Comparison of ENCODE assay signal across 24 cellular contexts in genomic region chr16:12390644-12391043, GRCh38.
DNase-seq lines count a peak whose midpoint lies in the region; ATAC-seq and TF ChIP-seq lines count a peak whose summit lies in the region.
"Had no signal": no experiment of that assay in that cellular context is flagged by ENCODE, and none has a peak within 500 bp of the region (broad histone marks: within the 10 kb centered on the region; RNA-seq: fewer than 3 reads in every experiment).

No MANE protein-coding gene starts in this region.

- H2AFZ ChIP-seq in IMR-90 (replicated peaks; ENCODE audit: low read length, poor library complexity) (peak overlapping the region; percentile 85), mesenchymal stem cell (ENCODE audit: low read depth, low read length) (no peak overlapping the region)
- H2AFZ ChIP-seq: hepatocyte had no signal

- H3K4me3 ChIP-seq in IMR-90 (ENCODE audit: insufficient read depth, low read depth, low read length) = no peak overlapping the region
- H3K4me3 ChIP-seq in brain microvascular endothelial cell (ENCODE audit: low read depth, low read length) = no peak overlapping the region
- no peak overlapping the region for H3K4me3 ChIP-seq in mesenchymal stem cell (ENCODE audit: insufficient read depth in 1 of 2, low read depth in 1 of 2, low read length in 2 of 2)
- H3K4me3 ChIP-seq in WERI-Rb-1 (ENCODE audit: low read depth, low read length) = no peak overlapping the region
- H3K4me3 ChIP-seq: ascending aorta, hepatocyte, left lung had no signal

- intact Hi-C loops in IMR-90 (cut with micrococcal nuclease) (loop anchor here (5.0 to 10.0 kb wide), 2 partner anchors 158 to 296 kb away; no protein-coding TSS in a partner anchor), sciatic nerve (cut with DNase I) (no loop called here)

- H2AK5ac ChIP-seq in IMR-90 (ENCODE audit: low read depth, low read length) (peak overlapping the region; percentile 74), mesenchymal stem cell (ENCODE audit: low read length, severe bottlenecking) (peak overlapping the region; percentile 8)

- in situ Hi-C loops in IMR-90 (cut with MboI; ENCODE audit: low sequenced_read_pairs) = no loop called here
- in situ Hi-C loops in brain microvascular endothelial cell (cut with HindIII; ENCODE audit: low pct_ligation_motif_present, low sequenced_read_pairs) = no loop called here

- no peak for TF ChIP-seq POLR2A in IMR-90 (IDR thresholded peaks at IDR 0.05; ENCODE audit: low read depth, low read length)

- dilution Hi-C loops in IMR-90 (cut with HindIII; ENCODE audit: low sequenced_read_pairs, unreplicated experiment) = no loop called here

- peaks cover 11% of the 10 kb centered on the region; the same call in 1 of the 2 replicates for H4K20me1 ChIP-seq in IMR-90 (ENCODE audit: insufficient read depth, low read length)

- WGBS in IMR-90 (ENCODE audit: extremely low coverage in 2 of 2, insufficient read length in 1 of 2), 2 experiments = no CpG with 5 or more reads among the region's 6 CpGs
- WGBS in mesenchymal stem cell = 95% methylated on average over 4 of the region's 6 CpGs

- no peak overlapping the region for H3K56ac ChIP-seq in IMR-90 (ENCODE audit: extremely low read depth, insufficient read depth, low read length)

- peaks cover 9% of the 10 kb centered on the region for H3K4me1 ChIP-seq in IMR-90 (ENCODE audit: control insufficient read depth, insufficient read depth, low read length)
- H3K4me1 ChIP-seq in mesenchymal stem cell (ENCODE audit: control insufficient read depth, insufficient read depth, low read depth, low read length) = peaks cover 14% of the 10 kb centered on the region
- H3K4me1 ChIP-seq: ascending aorta, left lung had no signal

- no peak overlapping the region for H4K5ac ChIP-seq in IMR-90 (ENCODE audit: low read depth, low read length)

- peak overlapping the region; percentile 22 for H2BK5ac ChIP-seq in IMR-90 (ENCODE audit: low read depth, low read length, poor library complexity, severe bottlenecking)
- no peak overlapping the region for H2BK5ac ChIP-seq in mesenchymal stem cell (ENCODE audit: low read depth, low read length, poor library complexity, severe bottlenecking)

- H3K27ac ChIP-seq in IMR-90 (ENCODE audit: insufficient read depth, low read length) (no peak overlapping the region), brain microvascular endothelial cell (no peak overlapping the region), mesenchymal stem cell (ENCODE audit: low read length, poor library complexity, severe bottlenecking) (peak overlapping the region; percentile 3), WERI-Rb-1 (no peak overlapping the region)
- H3K27ac ChIP-seq: ascending aorta, epithelial cell of prostate, hepatocyte, left lung had no signal

- POLR2A ChIA-PET in IMR-90 (lab: Charles Lee; ENCODE audit: unreplicated experiment) = no interaction called here

- no peaks in the 10 kb centered on the region for H3K27me3 ChIP-seq in IMR-90 (ENCODE audit: control insufficient read depth, insufficient read depth, low read length)
- H3K27me3 ChIP-seq in brain microvascular endothelial cell (replicated peaks) = no peaks in the 10 kb centered on the region
- H3K27me3 ChIP-seq in mesenchymal stem cell (ENCODE audit: control insufficient read depth in 1 of 2, insufficient read depth in 1 of 2, low read length in 2 of 2) = no peaks in the 10 kb centered on the region
- no peaks in the 10 kb centered on the region for H3K27me3 ChIP-seq in WERI-Rb-1 (ENCODE audit: insufficient read depth, low read depth, severe bottlenecking)
- H3K27me3 ChIP-seq: ascending aorta, hepatocyte, left lung had no signal

- TF ChIP-seq CTCF in IMR-90 (conservative IDR thresholded peaks at IDR 0.05; ENCODE audit: low read depth, low read length) (no peak), brain microvascular endothelial cell (IDR thresholded peaks at IDR 0.05; ENCODE audit: low read depth, low read length, missing control alignments) (no peak), WERI-Rb-1 (IDR thresholded peaks at IDR 0.05; ENCODE audit: low read depth, low read length) (no peak)

- H3K14ac ChIP-seq in IMR-90 (replicated peaks; ENCODE audit: low read depth, low read length) (peak overlapping the region; percentile 10; the same call in 1 of the 2 replicates), mesenchymal stem cell (ENCODE audit: low read length in 2 of 2) (no peak overlapping the region)

- H2AK9ac ChIP-seq in IMR-90 (replicated peaks; ENCODE audit: low read depth, low read length, poor library complexity) = peak overlapping the region; percentile 65

- H3K79me1 ChIP-seq in IMR-90 (ENCODE audit: low read depth in 1 of 2, low read length in 2 of 2) = no peaks in the 10 kb centered on the region
- no peaks in the 10 kb centered on the region for H3K79me1 ChIP-seq in mesenchymal stem cell (replicated peaks; ENCODE audit: low read length, poor library complexity, severe bottlenecking)

- no peak overlapping the region for H3K18ac ChIP-seq in IMR-90 (ENCODE audit: low read depth, low read length)
- no peak overlapping the region for H3K18ac ChIP-seq in mesenchymal stem cell (ENCODE audit: low read depth in 1 of 2, low read length in 2 of 2)

- H3K4ac ChIP-seq in IMR-90 (ENCODE audit: low read depth, low read length) (peak overlapping the region; percentile 39), mesenchymal stem cell (ENCODE audit: low read depth in 1 of 2, low read length in 2 of 2) (no peak overlapping the region)

- H3K23ac ChIP-seq in IMR-90 (ENCODE audit: low read depth, low read length) = no peak overlapping the region
- no peak overlapping the region for H3K23ac ChIP-seq in mesenchymal stem cell (ENCODE audit: low read length in 2 of 2)

- BruUV-seq in IMR-90 (replicated peaks; lab: Mats Ljungman, UMichigan) = no TSS peak

- CTCF ChIA-PET in IMR-90 (lab: Yijun Ruan, JAX) = interaction anchor here (0.6 to 2.4 kb wide), 3 partner anchors 12 to 162 kb away, joined by 3 to 8 read pairs (median 6); no protein-coding TSS in a partner anchor

- TF ChIP-seq RAD21 in IMR-90 (IDR thresholded peaks at IDR 0.05; ENCODE audit: low read length) = no peak

- no peak overlapping the region for H4K91ac ChIP-seq in IMR-90 (ENCODE audit: insufficient read depth, low read depth, low read length)
- no peak overlapping the region for H4K91ac ChIP-seq in mesenchymal stem cell (ENCODE audit: low read length)

- H3K9ac ChIP-seq in IMR-90 (ENCODE audit: low read depth, low read length) (no peak overlapping the region), mesenchymal stem cell (ENCODE audit: low read length) (peak overlapping the region; percentile 39)

- H2BK12ac ChIP-seq in mesenchymal stem cell (ENCODE audit: low read length in 2 of 2) = no peak overlapping the region

- H3K9me1 ChIP-seq in IMR-90 (ENCODE audit: insufficient read depth, low read length) = peaks cover 15% of the 10 kb centered on the region

- DNase-seq in Daoy (ENCODE audit: low read depth) (peak; percentile 27), IMR-90 (peak; percentile 64), brain microvascular endothelial cell (peak; percentile 7), mesenchymal stem cell (peak; percentile 16), D341Med (ENCODE audit: low spot score) (no peak), sciatic nerve (ENCODE audit: low spot score) (no peak), WERI-Rb-1 (no peak)
- no peak for DNase-seq in activated CD4-positive, alpha-beta T cell treated with anti-CD3 and anti-CD28 coated beads for 1 hour
- DNase-seq: activated CD4-positive, alpha-beta T cell treated with anti-CD3 and anti-CD28 coated beads, Interleukin-2, amount 50 U/mL, for 4 hours; activated CD8-positive, alpha-beta memory T cell treated with anti-CD3 and anti-CD28 coated beads, Interleukin-2, amount 50 U/mL, for 4 hours; C1 segment of cervical spinal cord; foreskin melanocyte; left lung; naive thymus-derived CD8-positive, alpha-beta T cell; NCI-H1105; NCI-H2029; NCI-H2227 treated with DMSO at 0.1 percent for 48 hours; retina; stimulated activated CD4-positive, alpha-beta T cell treated with anti-CD3 and anti-CD28 coated beads, Interleukin-4, amount 100 ng/mL, for 1 hour had no signal

- H2BK15ac ChIP-seq in IMR-90 (ENCODE audit: low read depth, low read length) (no peak overlapping the region), mesenchymal stem cell (ENCODE audit: low read depth, poor library complexity, severe bottlenecking) (no peak overlapping the region)

- H3K4me2 ChIP-seq in IMR-90 (ENCODE audit: low read depth, low read length) = peak overlapping the region; percentile 15; the same call in 1 of the 2 replicates
- H3K4me2 ChIP-seq in mesenchymal stem cell (ENCODE audit: low read length, poor library complexity, severe bottlenecking) = no peak overlapping the region
- H3K4me2 ChIP-seq: hepatocyte had no signal

- H3K9me3 ChIP-seq in IMR-90 (ENCODE audit: control insufficient read depth, insufficient read depth, low read length) = no peaks in the 10 kb centered on the region
- H3K9me3 ChIP-seq in mesenchymal stem cell (ENCODE audit: control insufficient read depth, low read length) = no peaks in the 10 kb centered on the region
- no peaks in the 10 kb centered on the region for H3K9me3 ChIP-seq in WERI-Rb-1 (ENCODE audit: severe bottlenecking)
- H3K9me3 ChIP-seq: ascending aorta, left lung had no signal

- no peak overlapping the region for H2BK20ac ChIP-seq in IMR-90 (ENCODE audit: low read depth, low read length)

- peak overlapping the region; percentile 4; the same call in 1 of the 2 replicates for H2BK120ac ChIP-seq in IMR-90 (ENCODE audit: low read depth, low read length)
- H2BK120ac ChIP-seq in mesenchymal stem cell (ENCODE audit: low read depth, low read length) = no peak overlapping the region

- H4K8ac ChIP-seq in IMR-90 (ENCODE audit: low read depth in 2 of 2, low read length in 2 of 2) (peak overlapping the region in 1 of 2 experiments; percentile 68; a peak in 1 of 4 replicates), mesenchymal stem cell (ENCODE audit: low read length) (no peak overlapping the region)

- H3K36me3 ChIP-seq in IMR-90 (ENCODE audit: control insufficient read depth, insufficient read depth, low read length) (no peaks in the 10 kb centered on the region), brain microvascular endothelial cell (replicated peaks) (no peaks in the 10 kb centered on the region), mesenchymal stem cell (ENCODE audit: control insufficient read depth in 1 of 2, insufficient read depth in 2 of 2, low read depth in 1 of 2, low read length in 2 of 2) (peaks cover 0 to 4% of the 10 kb centered on the region in 2 experiments), WERI-Rb-1 (no peaks in the 10 kb centered on the region)
- H3K36me3 ChIP-seq: ascending aorta, left lung had no signal

- ATAC-seq in IMR-90 (ENCODE audit: low read depth) = peak; percentile 77
- ATAC-seq in sciatic nerve = no peak
- ATAC-seq: left lung; naive thymus-derived CD8-positive, alpha-beta T cell; Right ventricle myocardium inferior; stimulated activated memory B cell treated with anti-CD40 and anti-IgM and Interleukin-4, amounts not matched to agents 10 μg/mL and 1 μg/mL and 100 μg/mL, for 72 hours had no signal

TF ChIP-seq in IMR-90, 13 proteins besides CTCF, POLR2A, EP300 and RAD21:
- peak; percentile 52; the same call in 1 of the 2 replicates for TF ChIP-seq CEBPB (IDR thresholded peaks at IDR 0.05; ENCODE audit: low read depth, low read length)
- TF ChIP-seq BHLHE40 (IDR thresholded peaks at IDR 0.05; ENCODE audit: low read depth, low read length) = no peak

Comparison
In these comparisons a context has a peak if more than half of its experiments do, and no peak if none do; other contexts are left out.
1. DNase-seq: peak in Daoy (single experiment), IMR-90 (single experiment), brain microvascular endothelial cell (single experiment) and mesenchymal stem cell (single experiment); none in D341Med (single experiment), sciatic nerve (single experiment), WERI-Rb-1 (single experiment) and activated CD4-positive, alpha-beta T cell treated with anti-CD3 and anti-CD28 coated beads for 1 hour (single experiment).